ENCODE assay signal across 1 cellular context in the genomic region with DNA sequence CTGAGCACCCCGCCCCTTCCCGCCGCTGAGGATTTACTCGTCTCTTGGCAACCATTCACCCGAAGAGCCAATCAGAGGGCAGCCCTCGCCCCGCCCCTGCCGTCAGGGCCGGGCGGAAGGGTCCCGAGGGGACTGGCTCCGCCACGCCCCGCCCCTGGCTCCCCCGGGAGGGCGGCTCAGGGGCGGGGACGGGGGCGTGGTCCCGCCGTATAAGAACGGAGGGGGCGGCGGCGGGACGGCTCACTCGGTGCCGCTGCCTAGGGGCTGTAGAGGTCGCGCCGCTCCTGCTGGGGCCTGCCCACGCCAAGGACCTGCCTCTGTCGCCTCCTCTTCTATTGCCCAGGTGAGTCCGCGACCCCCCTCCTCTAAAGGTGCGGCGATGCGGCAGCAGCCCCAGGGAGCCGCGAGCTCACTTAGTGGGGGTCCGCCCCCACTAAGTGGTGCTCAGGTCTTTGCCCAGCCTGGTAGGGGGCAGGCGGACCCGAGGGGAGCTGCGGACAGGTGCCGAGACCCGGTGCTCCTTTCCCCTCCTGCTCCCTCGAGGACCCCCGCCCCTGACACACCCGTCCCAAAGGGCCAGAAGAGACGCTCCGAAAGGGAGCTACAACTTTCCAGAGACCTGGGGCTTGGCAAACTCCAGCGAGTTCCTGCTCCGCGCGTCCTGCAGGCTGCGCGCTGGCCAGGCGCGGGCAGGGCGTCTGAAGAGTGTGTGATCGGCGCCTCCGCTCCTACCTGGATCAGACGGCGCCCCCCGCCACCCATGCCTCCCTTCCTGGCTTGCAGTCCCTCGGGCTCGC.
TF ChIP-seq lines count a peak whose summit lies in the region.

Gene TENT5C, plus strand, starts transcription at position 238 of the 797 bp plus-strand sequence. CDS start 16,821 bp downstream, outside the sequence.

TF ChIP-seq in HepG2, 621 proteins besides CTCF, POLR2A, EP300 and RAD21 (continued from another document and continues in another):
- no peak for TF ChIP-seq ZNF407 (CRISPR knock-in tag; IDR thresholded peaks at IDR 0.05; ENCODE audit: not compliant biosample characterization)
- TF ChIP-seq, protein P1, sequence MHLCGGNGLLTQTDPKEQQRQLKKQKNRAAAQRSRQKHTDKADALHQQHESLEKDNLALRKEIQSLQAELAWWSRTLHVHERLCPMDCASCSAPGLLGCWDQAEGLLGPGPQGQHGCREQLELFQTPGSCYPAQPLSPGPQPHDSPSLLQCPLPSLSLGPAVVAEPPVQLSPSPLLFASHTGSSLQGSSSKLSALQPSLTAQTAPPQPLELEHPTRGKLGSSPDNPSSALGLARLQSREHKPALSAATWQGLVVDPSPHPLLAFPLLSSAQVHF (CRISPR knock-in tag; IDR thresholded peaks at IDR 0.05) = no peak
- TF ChIP-seq, protein P2, sequence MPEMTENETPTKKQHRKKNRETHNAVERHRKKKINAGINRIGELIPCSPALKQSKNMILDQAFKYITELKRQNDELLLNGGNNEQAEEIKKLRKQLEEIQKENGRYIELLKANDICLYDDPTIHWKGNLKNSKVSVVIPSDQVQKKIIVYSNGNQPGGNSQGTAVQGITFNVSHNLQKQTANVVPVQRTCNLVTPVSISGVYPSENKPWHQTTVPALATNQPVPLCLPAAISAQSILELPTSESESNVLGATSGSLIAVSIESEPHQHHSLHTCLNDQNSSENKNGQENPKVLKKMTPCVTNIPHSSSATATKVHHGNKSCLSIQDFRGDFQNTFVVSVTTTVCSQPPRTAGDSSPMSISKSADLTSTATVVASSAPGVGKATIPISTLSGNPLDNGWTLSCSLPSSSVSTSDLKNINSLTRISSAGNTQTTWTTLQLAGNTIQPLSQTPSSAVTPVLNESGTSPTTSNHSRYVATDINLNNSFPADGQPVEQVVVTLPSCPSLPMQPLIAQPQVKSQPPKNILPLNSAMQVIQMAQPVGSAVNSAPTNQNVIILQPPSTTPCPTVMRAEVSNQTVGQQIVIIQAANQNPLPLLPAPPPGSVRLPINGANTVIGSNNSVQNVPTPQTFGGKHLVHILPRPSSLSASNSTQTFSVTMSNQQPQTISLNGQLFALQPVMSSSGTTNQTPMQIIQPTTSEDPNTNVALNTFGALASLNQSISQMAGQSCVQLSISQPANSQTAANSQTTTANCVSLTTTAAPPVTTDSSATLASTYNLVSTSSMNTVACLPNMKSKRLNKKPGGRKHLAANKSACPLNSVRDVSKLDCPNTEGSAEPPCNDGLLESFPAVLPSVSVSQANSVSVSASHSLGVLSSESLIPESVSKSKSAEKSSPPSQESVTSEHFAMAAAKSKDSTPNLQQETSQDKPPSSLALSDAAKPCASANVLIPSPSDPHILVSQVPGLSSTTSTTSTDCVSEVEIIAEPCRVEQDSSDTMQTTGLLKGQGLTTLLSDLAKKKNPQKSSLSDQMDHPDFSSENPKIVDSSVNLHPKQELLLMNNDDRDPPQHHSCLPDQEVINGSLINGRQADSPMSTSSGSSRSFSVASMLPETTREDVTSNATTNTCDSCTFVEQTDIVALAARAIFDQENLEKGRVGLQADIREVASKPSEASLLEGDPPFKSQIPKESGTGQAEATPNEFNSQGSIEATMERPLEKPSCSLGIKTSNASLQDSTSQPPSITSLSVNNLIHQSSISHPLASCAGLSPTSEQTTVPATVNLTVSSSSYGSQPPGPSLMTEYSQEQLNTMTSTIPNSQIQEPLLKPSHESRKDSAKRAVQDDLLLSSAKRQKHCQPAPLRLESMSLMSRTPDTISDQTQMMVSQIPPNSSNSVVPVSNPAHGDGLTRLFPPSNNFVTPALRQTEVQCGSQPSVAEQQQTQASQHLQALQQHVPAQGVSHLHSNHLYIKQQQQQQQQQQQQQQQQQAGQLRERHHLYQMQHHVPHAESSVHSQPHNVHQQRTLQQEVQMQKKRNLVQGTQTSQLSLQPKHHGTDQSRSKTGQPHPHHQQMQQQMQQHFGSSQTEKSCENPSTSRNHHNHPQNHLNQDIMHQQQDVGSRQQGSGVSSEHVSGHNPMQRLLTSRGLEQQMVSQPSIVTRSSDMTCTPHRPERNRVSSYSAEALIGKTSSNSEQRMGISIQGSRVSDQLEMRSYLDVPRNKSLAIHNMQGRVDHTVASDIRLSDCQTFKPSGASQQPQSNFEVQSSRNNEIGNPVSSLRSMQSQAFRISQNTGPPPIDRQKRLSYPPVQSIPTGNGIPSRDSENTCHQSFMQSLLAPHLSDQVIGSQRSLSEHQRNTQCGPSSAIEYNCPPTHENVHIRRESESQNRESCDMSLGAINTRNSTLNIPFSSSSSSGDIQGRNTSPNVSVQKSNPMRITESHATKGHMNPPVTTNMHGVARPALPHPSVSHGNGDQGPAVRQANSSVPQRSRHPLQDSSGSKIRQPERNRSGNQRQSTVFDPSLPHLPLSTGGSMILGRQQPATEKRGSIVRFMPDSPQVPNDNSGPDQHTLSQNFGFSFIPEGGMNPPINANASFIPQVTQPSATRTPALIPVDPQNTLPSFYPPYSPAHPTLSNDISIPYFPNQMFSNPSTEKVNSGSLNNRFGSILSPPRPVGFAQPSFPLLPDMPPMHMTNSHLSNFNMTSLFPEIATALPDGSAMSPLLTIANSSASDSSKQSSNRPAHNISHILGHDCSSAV (CRISPR knock-in tag; IDR thresholded peaks at IDR 0.05; ENCODE audit: borderline replicate concordance) = no peak
- TF ChIP-seq, protein P3, sequence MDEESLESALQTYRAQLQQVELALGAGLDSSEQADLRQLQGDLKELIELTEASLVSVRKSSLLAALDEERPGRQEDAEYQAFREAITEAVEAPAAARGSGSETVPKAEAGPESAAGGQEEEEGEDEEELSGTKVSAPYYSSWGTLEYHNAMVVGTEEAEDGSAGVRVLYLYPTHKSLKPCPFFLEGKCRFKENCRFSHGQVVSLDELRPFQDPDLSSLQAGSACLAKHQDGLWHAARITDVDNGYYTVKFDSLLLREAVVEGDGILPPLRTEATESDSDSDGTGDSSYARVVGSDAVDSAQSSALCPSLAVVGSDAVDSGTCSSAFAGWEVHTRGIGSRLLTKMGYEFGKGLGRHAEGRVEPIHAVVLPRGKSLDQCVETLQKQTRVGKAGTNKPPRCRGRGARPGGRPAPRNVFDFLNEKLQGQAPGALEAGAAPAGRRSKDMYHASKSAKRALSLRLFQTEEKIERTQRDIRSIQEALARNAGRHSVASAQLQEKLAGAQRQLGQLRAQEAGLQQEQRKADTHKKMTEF (CRISPR knock-in tag; IDR thresholded peaks at IDR 0.05) = peak; percentile 67
- 0 out of 2 replicates have a peak, but pooled peaks have one; percentile 26 for TF ChIP-seq ZFP91 (CRISPR knock-in tag; IDR thresholded peaks at IDR 0.05; ENCODE audit: borderline replicate concordance)
- TF ChIP-seq RFXANK (CRISPR knock-in tag; IDR thresholded peaks at IDR 0.05) = no peak
- no peak for TF ChIP-seq HMG20B (CRISPR knock-in tag; conservative IDR thresholded peaks at IDR 0.05)
- no peak for TF ChIP-seq GATA4 (IDR thresholded peaks at IDR 0.05; ENCODE audit: borderline replicate concordance, low read depth)
- TF ChIP-seq ZNF235 (CRISPR knock-in tag; IDR thresholded peaks at IDR 0.05; ENCODE audit: borderline replicate concordance) = 0 out of 2 replicates have a peak, but pooled peaks have one; percentile 49
- TF ChIP-seq ZNF20 (CRISPR knock-in tag; IDR thresholded peaks at IDR 0.05) = no peak
- no peak for TF ChIP-seq KDM4B (CRISPR knock-in tag; IDR thresholded peaks at IDR 0.05)
- TF ChIP-seq ZNF556 (CRISPR knock-in tag; IDR thresholded peaks at IDR 0.05; ENCODE audit: borderline replicate concordance) = 0 out of 2 replicates have a peak, but pooled peaks have one; percentile 16
- no peak for TF ChIP-seq ZNF354B (CRISPR knock-in tag; IDR thresholded peaks at IDR 0.05)
- peak; percentile 48; the same call in 1 of the 2 replicates for TF ChIP-seq ZNF788 (CRISPR knock-in tag; IDR thresholded peaks at IDR 0.05; ENCODE audit: borderline replicate concordance)
- TF ChIP-seq ZNF34 (CRISPR knock-in tag; IDR thresholded peaks at IDR 0.05; ENCODE audit: borderline replicate concordance) = no peak
- no peak for TF ChIP-seq E2F1 (CRISPR knock-in tag; IDR thresholded peaks at IDR 0.05)
- TF ChIP-seq ZNF790 (CRISPR knock-in tag; IDR thresholded peaks at IDR 0.05; ENCODE audit: borderline replicate concordance) = 0 out of 2 replicates have a peak, but pooled peaks have one; percentile 30
- peak; percentile 74; the same call in 1 of the 2 replicates for TF ChIP-seq ZNF777 (CRISPR knock-in tag; IDR thresholded peaks at IDR 0.05)
- TF ChIP-seq RFX3 (CRISPR knock-in tag; IDR thresholded peaks at IDR 0.05) = peak; percentile 89
- TF ChIP-seq FOXA3 (CRISPR knock-in tag; IDR thresholded peaks at IDR 0.05) = no peak; the same call in 1 of the 2 replicates
- TF ChIP-seq REPIN1 (CRISPR knock-in tag; IDR thresholded peaks at IDR 0.05; ENCODE audit: borderline replicate concordance, low read depth) = no peak
- TF ChIP-seq, protein P4, sequence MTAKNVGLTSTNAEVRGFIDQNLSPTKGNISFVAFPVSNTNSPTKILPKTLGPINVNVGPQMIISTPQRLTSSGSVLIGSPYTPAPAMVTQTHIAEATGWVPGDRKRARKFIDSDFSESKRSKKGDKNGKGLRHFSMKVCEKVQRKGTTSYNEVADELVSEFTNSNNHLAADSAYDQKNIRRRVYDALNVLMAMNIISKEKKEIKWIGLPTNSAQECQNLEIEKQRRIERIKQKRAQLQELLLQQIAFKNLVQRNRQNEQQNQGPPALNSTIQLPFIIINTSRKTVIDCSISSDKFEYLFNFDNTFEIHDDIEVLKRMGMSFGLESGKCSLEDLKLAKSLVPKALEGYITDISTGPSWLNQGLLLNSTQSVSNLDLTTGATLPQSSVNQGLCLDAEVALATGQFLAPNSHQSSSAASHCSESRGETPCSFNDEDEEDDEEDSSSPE (CRISPR knock-in tag; IDR thresholded peaks at IDR 0.05) = 0 out of 2 replicates have a peak, but pooled peaks have one; percentile 28
- no peak for TF ChIP-seq ARNT2 (CRISPR knock-in tag; IDR thresholded peaks at IDR 0.05; ENCODE audit: low read depth)
- peak; percentile 28; the same call in 1 of the 2 replicates for TF ChIP-seq ZNF350 (CRISPR knock-in tag; IDR thresholded peaks at IDR 0.05; ENCODE audit: borderline replicate concordance, low read depth)
- peak; percentile 89 for TF ChIP-seq RFX1 (IDR thresholded peaks at IDR 0.05)
- no peak for TF ChIP-seq ZNF546 (CRISPR knock-in tag; conservative IDR thresholded peaks at IDR 0.05)
- TF ChIP-seq RBFOX2 (IDR thresholded peaks at IDR 0.05; ENCODE audit: low read depth, low read length) = peak; percentile 76
